ENCODE assay signal across 1 cellular context in genomic region chr5:139560752-139561654, GRCh38.
TF ChIP-seq lines count a peak whose summit lies in the region.

Gene UBE2D2 (plus strand): TSS chr5:139561339. CDS start chr5:139561792, 453 bp downstream.

TF ChIP-seq in K562, 482 proteins besides CTCF, POLR2A, EP300 and RAD21 (continued from another document and continues in another):
- TF ChIP-seq ZBTB7A (IDR thresholded peaks at IDR 0.05; ENCODE audit: borderline replicate concordance, control insufficient read depth, low read depth, low read length) (peak; percentile 62), FOXA3 (CRISPR knock-in tag; conservative IDR thresholded peaks at IDR 0.05 in 1 of 2, IDR thresholded peaks at IDR 0.05 in 1 of 2) (no peak; a peak in 1 of 4 replicates), E2F6 (IDR thresholded peaks at IDR 0.05; ENCODE audit: borderline replicate concordance in 1 of 2, extremely low read depth in 1 of 2, insufficient read depth in 1 of 2, insufficient read length in 1 of 2, low read depth in 1 of 2, low read length in 1 of 2, poor library complexity in 1 of 2, severe bottlenecking in 1 of 2) (peak; percentile 84 to 85), TAF7 (tag; IDR thresholded peaks at IDR 0.05) (peak; percentile 80), LEF1 (IDR thresholded peaks at IDR 0.05) (no peak), SIX5 (IDR thresholded peaks at IDR 0.05; ENCODE audit: borderline replicate concordance in 1 of 2, insufficient read depth in 1 of 2, low read depth in 1 of 2, low read length in 2 of 2) (no peak), CHD4 (IDR thresholded peaks at IDR 0.05; ENCODE audit: insufficient read depth, insufficient replicate concordance, low read depth, low read length, poor library complexity, severe bottlenecking) (no peak), CTBP1 (IDR thresholded peaks at IDR 0.05; ENCODE audit: borderline replicate concordance) (peak; percentile 69; the same call in 1 of the 2 replicates), ZFP91 (CRISPR knock-in tag; IDR thresholded peaks at IDR 0.05) (0 out of 2 replicates have a peak, but pooled peaks have one; percentile 25), ZFP1 (CRISPR knock-in tag; IDR thresholded peaks at IDR 0.05) (no peak), CREB3 (tag; conservative IDR thresholded peaks at IDR 0.05; ENCODE audit: low read depth) (peak; percentile 90), TOE1 (IDR thresholded peaks at IDR 0.05; ENCODE audit: borderline replicate concordance) (no peak), TOE1 (CRISPR knock-in tag; IDR thresholded peaks at IDR 0.05; ENCODE audit: borderline replicate concordance, low read depth) (no peak), HNRNPLL (IDR thresholded peaks at IDR 0.05; ENCODE audit: low read depth, low read length, poor library complexity, severe bottlenecking) (peak; percentile 93), ASH1L (IDR thresholded peaks at IDR 0.05; ENCODE audit: borderline replicate concordance, low read depth, partially characterized antibody) (no peak), HDAC8 (tag; IDR thresholded peaks at IDR 0.05) (peak; percentile 89; the same call in 1 of the 2 replicates), NFIC (IDR thresholded peaks at IDR 0.05) (peak; percentile 5; the same call in 1 of the 2 replicates), SMAD3 (CRISPR knock-in tag; conservative IDR thresholded peaks at IDR 0.05) (no peak), BDP1 (IDR thresholded peaks at IDR 0.05; ENCODE audit: insufficient read depth, insufficient read length) (no peak), MED1 (CRISPR knock-in tag; IDR thresholded peaks at IDR 0.05; ENCODE audit: borderline replicate concordance) (no peak), KDM2B (CRISPR knock-in tag; IDR thresholded peaks at IDR 0.05) (no peak), KAT7 (CRISPR knock-in tag; IDR thresholded peaks at IDR 0.05; ENCODE audit: borderline replicate concordance) (peak; percentile 95), ZNF347 (CRISPR knock-in tag; IDR thresholded peaks at IDR 0.05; ENCODE audit: low read depth) (no peak), FOXA1 (IDR thresholded peaks at IDR 0.05; ENCODE audit: borderline replicate concordance) (no peak), PKNOX1 (IDR thresholded peaks at IDR 0.05) (peak; percentile 42; the same call in 1 of the 2 replicates), PRMT5 (CRISPR knock-in tag; IDR thresholded peaks at IDR 0.05) (no peak), HMBOX1 (IDR thresholded peaks at IDR 0.05) (no peak), CEBPG (CRISPR knock-in tag; IDR thresholded peaks at IDR 0.05) (0 out of 2 replicates have a peak, but pooled peaks have one; percentile 11), CEBPG (tag; conservative IDR thresholded peaks at IDR 0.05 in 1 of 2, IDR thresholded peaks at IDR 0.05 in 1 of 2) (no peak), ZNF224 (CRISPR knock-in tag; IDR thresholded peaks at IDR 0.05) (no peak; the same call in 1 of the 2 replicates), SIN3B (IDR thresholded peaks at IDR 0.05; ENCODE audit: low read depth) (no peak), NR2F6 (CRISPR knock-in tag; IDR thresholded peaks at IDR 0.05) (no peak), TAF1 (IDR thresholded peaks at IDR 0.05; ENCODE audit: control insufficient read depth, extremely low read depth, insufficient read depth, low read length, severe bottlenecking) (peak; percentile 91), ZBTB8A (IDR thresholded peaks at IDR 0.05; ENCODE audit: partially characterized antibody) (no peak), E2F8 (IDR thresholded peaks at IDR 0.05; ENCODE audit: low read depth, partially characterized antibody) (peak; percentile 26), STAT6 (CRISPR knock-in tag; IDR thresholded peaks at IDR 0.05) (peak; percentile 83; the same call in 1 of the 2 replicates), ZNF586 (CRISPR knock-in tag; conservative IDR thresholded peaks at IDR 0.05) (0 out of 2 replicates have a peak, but pooled peaks have one; percentile 31), ZNF134 (CRISPR knock-in tag; conservative IDR thresholded peaks at IDR 0.05) (no peak), ZBTB9 (CRISPR knock-in tag; IDR thresholded peaks at IDR 0.05) (0 out of 2 replicates have a peak, but pooled peaks have one; percentile 42), ERF (CRISPR knock-in tag; IDR thresholded peaks at IDR 0.05) (0 out of 2 replicates have a peak, but pooled peaks have one; percentile 38), ELK1 (CRISPR knock-in tag; IDR thresholded peaks at IDR 0.05) (no peak), LCOR (CRISPR knock-in tag; IDR thresholded peaks at IDR 0.05) (peak; percentile 66), WHSC1 (IDR thresholded peaks at IDR 0.05; ENCODE audit: low read length) (no peak), U2AF1 (optimal IDR thresholded peaks at IDR 0.05; ENCODE audit: low read depth, low read length) (peak; percentile 79), ZNF583 (CRISPR knock-in tag; IDR thresholded peaks at IDR 0.05) (peak; percentile 56; the same call in 1 of the 2 replicates), TBP (optimal IDR thresholded peaks at IDR 0.05; ENCODE audit: low read depth, low read length) (peak; percentile 83), HNRNPL (IDR thresholded peaks at IDR 0.05; ENCODE audit: low read depth, low read length) (peak; percentile 26; the same call in 1 of the 2 replicates), MYBL2 (IDR thresholded peaks at IDR 0.05; ENCODE audit: low read depth) (peak; percentile 72), MYBL2 (CRISPR knock-in tag; IDR thresholded peaks at IDR 0.05; ENCODE audit: borderline replicate concordance) (peak; percentile 37; the same call in 1 of the 2 replicates), GTF2F1 (IDR thresholded peaks at IDR 0.05; ENCODE audit: low read depth, low read length) (no peak), SMARCE1 (IDR thresholded peaks at IDR 0.05) (no peak), ARID1B (IDR thresholded peaks at IDR 0.05) (no peak; the same call in 1 of the 2 replicates), SMARCB1 (IDR thresholded peaks at IDR 0.05; ENCODE audit: insufficient read length, low read depth) (no peak), CBFA2T2 (conservative IDR thresholded peaks at IDR 0.05) (no peak), SRF (CRISPR knock-in tag; IDR thresholded peaks at IDR 0.05) (peak in 1 of 2 experiments; percentile 50; a peak in 1 of 4 replicates), ETV5 (CRISPR knock-in tag; IDR thresholded peaks at IDR 0.05; ENCODE audit: low read depth) (0 out of 2 replicates have a peak, but pooled peaks have one; percentile 19), GABPA (tag; conservative IDR thresholded peaks at IDR 0.05; ENCODE audit: low read depth) (peak; percentile 54)
